ENCODE assay signal across 8 cellular contexts in the genomic region with DNA sequence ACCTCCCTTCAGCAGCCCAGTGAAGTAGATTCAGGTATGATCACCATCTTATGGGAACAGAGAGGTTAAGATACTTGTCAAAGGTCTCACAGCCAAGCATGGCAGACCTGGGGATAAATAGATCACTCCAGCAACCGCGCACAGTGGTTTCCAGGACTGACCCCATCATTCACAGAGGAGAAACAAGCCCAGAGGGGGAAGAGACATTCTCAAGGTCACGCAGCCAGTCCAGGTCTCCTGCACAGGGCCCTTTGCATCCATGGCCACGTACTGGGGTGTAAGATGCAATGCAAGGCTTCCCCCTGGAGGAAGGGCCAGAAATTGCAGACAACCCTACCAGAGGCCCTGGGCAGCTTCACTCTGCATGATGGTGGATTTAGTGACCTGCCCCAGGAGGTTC. TPM values are rescaled to one million over a fixed set of nuclear protein-coding genes. Genes with fewer than 3 reads are reported as not detected.
DNase-seq lines count a peak whose midpoint lies in the region; ATAC-seq lines count a peak whose summit lies in the region.

No MANE protein-coding gene starts in this region.

- ATAC-seq in left lobe of liver = peak; percentile 80
- ATAC-seq in HG02973 (IDR thresholded peaks at IDR 0.05; ENCODE audit: unreplicated experiment) = no peak
- ATAC-seq in GM21528 (IDR thresholded peaks at IDR 0.05; ENCODE audit: low FRiP score, unreplicated experiment) = no peak
- no peak for ATAC-seq in HG03442 (IDR thresholded peaks at IDR 0.05; ENCODE audit: unreplicated experiment)
- no peak for ATAC-seq in GM18909 (IDR thresholded peaks at IDR 0.05; ENCODE audit: poor library complexity, unreplicated experiment)

- DNase-seq in DMS 273 (lab: John Stamatoyannopoulos, UW; ENCODE audit: unreplicated experiment) (peak; percentile 75), HPDE6-E6E7 (ENCODE audit: extremely low spot score) (peak; percentile 51), left lobe of liver (ENCODE audit: low spot score) (no peak)
- peak; percentile 26 to 47 for DNase-seq in activated CD4-positive, alpha-beta T cell treated with anti-CD3 and anti-CD28 coated beads, Interleukin-2, amount 50 U/mL, for 48 hours

RNA-seq across cellular contexts. Expression of a gene that starts 19.9 kb away (rescaled TPM):
- not detected for total RNA-seq in left lobe of liver

RNA-seq across cellular contexts. Expression of a gene that starts 40.1 kb away (rescaled TPM):
- total RNA-seq in left lobe of liver = 2.5 TPM
